Comparison of ENCODE assay signal across 11 cellular contexts in genomic region chr22:46650078-46650810, GRCh38. TPM values are rescaled to one million over a fixed set of nuclear protein-coding genes. Genes with fewer than 3 reads are reported as not detected.
DNase-seq lines count a peak whose midpoint lies in the region; ATAC-seq and TF ChIP-seq lines count a peak whose summit lies in the region.
"Had no signal": no experiment of that assay in that cellular context is flagged by ENCODE, and none has a peak within 500 bp of the region (broad histone marks: within the 10 kb centered on the region; RNA-seq: fewer than 3 reads in every experiment).

No MANE protein-coding gene starts in this region.

- H3K27me3 ChIP-seq in BLaER1 treated with 17β-estradiol and CSF1 and Interleukin-3, amounts not matched to agents 10 nM and 100 nM: peaks cover 0 to 14% (median 0%) of the 10 kb centered on the region in 11 experiments; a peak in 4 of 22 replicates
- no peaks in the 10 kb centered on the region for H3K27me3 ChIP-seq in PC-3 (ENCODE audit: low read length)
- no peaks in the 10 kb centered on the region for H3K27me3 ChIP-seq in cardiac muscle cell
- H3K27me3 ChIP-seq in psoas muscle (ENCODE audit: insufficient read depth in 3 of 3, low read length in 2 of 3): no peaks in the 10 kb centered on the region
- H3K27me3 ChIP-seq: neural progenitor cell had no signal

- H3K4me1 ChIP-seq in BLaER1 treated with 17β-estradiol and CSF1 and Interleukin-3, amounts not matched to agents 10 nM and 100 nM: peaks cover 51 to 90% (median 80%) of the 10 kb centered on the region in 10 experiments
- H3K4me1 ChIP-seq in PC-3 (ENCODE audit: insufficient read depth, low read length) (peaks cover 15% of the 10 kb centered on the region), cardiac muscle cell (ENCODE audit: low read depth) (peaks cover 37% of the 10 kb centered on the region), psoas muscle (peaks cover 49% of the 10 kb centered on the region)

- POLR2A ChIA-PET in PC-3 (lab: Charles Lee; ENCODE audit: unreplicated experiment): no interaction called here

- H3K9ac ChIP-seq in BLaER1 treated with 17β-estradiol and CSF1 and Interleukin-3, amounts not matched to agents 10 nM and 100 nM: peak overlapping the region in 10 of 11 experiments; percentile 25 to 57 (median 42); a peak in 16 of 22 replicates
- no peak overlapping the region for H3K9ac ChIP-seq in PC-3 (ENCODE audit: low read length)
- H3K9ac ChIP-seq: neural progenitor cell had no signal

- 43 to 53% (median 53%) methylated on average over 25 of the region's 25 CpGs for WGBS in psoas muscle, 3 donors

- DNase-seq in PC-3 (no peak), cardiac muscle cell (ENCODE audit: low read depth in 1 of 2, low spot score in 1 of 2) (peak in 1 of 2 donors; percentile 49), psoas muscle (no peak), NCI-H2081 treated with DMSO at 0.1 percent for 48 hours (lab: John Stamatoyannopoulos, UW) (no peak), NCI-H526 treated with DMSO at 0.1 percent for 48 hours (lab: John Stamatoyannopoulos, UW) (no peak), NCI-H2081 (lab: John Stamatoyannopoulos, UW) (no peak)
- no peak for DNase-seq in activated naive CD8-positive, alpha-beta T cell treated with anti-CD3 and anti-CD28 coated beads, Interleukin-2, amount 50 U/mL, for 24 hours
- DNase-seq: stimulated activated CD4-positive, alpha-beta T cell treated with anti-CD3 and anti-CD28 coated beads, Interleukin-12 subunit alpha, Interleukin-12 subunit beta, amount 100 ng/mL, for 4 hours had no signal

- peak overlapping the region; percentile 76 to 95 (median 89) for H3K4me2 ChIP-seq in BLaER1 treated with 17β-estradiol and CSF1 and Interleukin-3, amounts not matched to agents 10 nM and 100 nM
- H3K4me2 ChIP-seq in PC-3 (ENCODE audit: low read length): peak overlapping the region; percentile 49
- H3K4me2 ChIP-seq: neural progenitor cell had no signal

- H2AFZ ChIP-seq in PC-3 (ENCODE audit: low read length): no peak overlapping the region
- H2AFZ ChIP-seq: neural progenitor cell had no signal

- H3F3A ChIP-seq in PC-3 (ENCODE audit: low read length, unreplicated experiment): no peaks in the 10 kb centered on the region

- H3K36me3 Mint-ChIP-seq in activated naive CD8-positive, alpha-beta T cell treated with anti-CD3 and anti-CD28 coated beads, Interleukin-2, amount 50 U/mL, for 24 hours (ENCODE audit: low read depth): peaks cover 7% of the 10 kb centered on the region

- no TSS peak for BruUV-seq in PC-3 (replicated peaks; lab: Mats Ljungman, UMichigan)

- H3K9me3 Mint-ChIP-seq in activated naive CD8-positive, alpha-beta T cell treated with anti-CD3 and anti-CD28 coated beads, Interleukin-2, amount 50 U/mL, for 24 hours: no peaks in the 10 kb centered on the region
- H3K9me3 Mint-ChIP-seq: neural progenitor cell had no signal

- peaks cover 0 to 8% (median 0%) of the 10 kb centered on the region in 11 experiments; a peak in 3 of 22 replicates for H3K9me3 ChIP-seq in BLaER1 treated with 17β-estradiol and CSF1 and Interleukin-3, amounts not matched to agents 10 nM and 100 nM (replicated peaks in 1 of 11)
- H3K9me3 ChIP-seq in PC-3 (ENCODE audit: low read length): no peaks in the 10 kb centered on the region
- H3K9me3 ChIP-seq in cardiac muscle cell (ENCODE audit: low read depth): no peaks in the 10 kb centered on the region
- no peaks in the 10 kb centered on the region for H3K9me3 ChIP-seq in psoas muscle

- H3K9me2 ChIP-seq in PC-3 (replicated peaks; ENCODE audit: low read length): no peaks in the 10 kb centered on the region

- no peaks in the 10 kb centered on the region for H3K27me3 Mint-ChIP-seq in activated naive CD8-positive, alpha-beta T cell treated with anti-CD3 and anti-CD28 coated beads, Interleukin-2, amount 50 U/mL, for 24 hours

- H3K27ac Mint-ChIP-seq in activated naive CD8-positive, alpha-beta T cell treated with anti-CD3 and anti-CD28 coated beads, Interleukin-2, amount 50 U/mL, for 24 hours: no peak overlapping the region
- H3K27ac Mint-ChIP-seq: neural progenitor cell had no signal

- H3K27ac ChIP-seq in BLaER1 treated with 17β-estradiol and CSF1 and Interleukin-3, amounts not matched to agents 10 nM and 100 nM: peak overlapping the region in 8 of 11 experiments; percentile 18 to 58 (median 40); a peak in 15 of 22 replicates
- H3K27ac ChIP-seq in PC-3 (ENCODE audit: low read length): peak overlapping the region; percentile 57
- H3K27ac ChIP-seq in cardiac muscle cell: peak overlapping the region; percentile 82
- H3K27ac ChIP-seq in psoas muscle: peak overlapping the region; percentile 90
- H3K27ac ChIP-seq: neural progenitor cell had no signal

- no peaks in the 10 kb centered on the region for H3K79me2 ChIP-seq in PC-3 (ENCODE audit: low read length)

- H3K4me1 Mint-ChIP-seq in activated naive CD8-positive, alpha-beta T cell treated with anti-CD3 and anti-CD28 coated beads, Interleukin-2, amount 50 U/mL, for 24 hours: peaks cover 38% of the 10 kb centered on the region

- TF ChIP-seq CTCF in PC-3 (conservative IDR thresholded peaks at IDR 0.05; ENCODE audit: low read depth, low read length) (no peak), cardiac muscle cell (IDR thresholded peaks at IDR 0.05; ENCODE audit: low read depth, low read length) (no peak), psoas muscle (IDR thresholded peaks at IDR 0.05) (no peak)

- H3K4me3 Mint-ChIP-seq in activated naive CD8-positive, alpha-beta T cell treated with anti-CD3 and anti-CD28 coated beads, Interleukin-2, amount 50 U/mL, for 24 hours: no peak overlapping the region
- H3K4me3 Mint-ChIP-seq: neural progenitor cell had no signal

- CTCF ChIA-PET in PC-3 (lab: Charles Lee): no interaction called here

- intact Hi-C loops in PC-3 (cut with micrococcal nuclease) (no loop called here), psoas muscle (cut with DNase I) (no loop called here)

- peaks cover 63 to 96% (median 83%) of the 10 kb centered on the region in 11 experiments for H4K20me1 ChIP-seq in BLaER1 treated with 17β-estradiol and CSF1 and Interleukin-3, amounts not matched to agents 10 nM and 100 nM
- H4K20me1 ChIP-seq in PC-3 (ENCODE audit: low read length): no peaks in the 10 kb centered on the region

- ATAC-seq in PC-3: no peak
- ATAC-seq in psoas muscle: peak; percentile 24 to 80 (median 68)
- ATAC-seq in activated naive CD8-positive, alpha-beta T cell treated with anti-CD3 and anti-CD28 coated beads, Interleukin-2, amount 50 U/mL, for 24 hours: no peak
- ATAC-seq: activated CD4-positive, CD25-positive, alpha-beta regulatory T cell treated with anti-CD3 and anti-CD28 coated beads, Interleukin-2, amount 50 U/mL, for 24 hours had no signal

- H3K36me3 ChIP-seq in BLaER1 treated with 17β-estradiol and CSF1 and Interleukin-3, amounts not matched to agents 10 nM and 100 nM: peaks cover 5 to 26% (median 14%) of the 10 kb centered on the region in 11 experiments; a peak in 16 of 22 replicates
- H3K36me3 ChIP-seq in PC-3 (ENCODE audit: low read depth, low read length): no peaks in the 10 kb centered on the region
- no peaks in the 10 kb centered on the region for H3K36me3 ChIP-seq in cardiac muscle cell
- no peaks in the 10 kb centered on the region for H3K36me3 ChIP-seq in psoas muscle (ENCODE audit: insufficient read depth in 1 of 2, low read depth in 1 of 2)
- H3K36me3 ChIP-seq: neural progenitor cell had no signal

- peak overlapping the region in 4 of 10 experiments; percentile 4 to 42 (median 18); a peak in 2 of 20 replicates for H3K4me3 ChIP-seq in BLaER1 treated with 17β-estradiol and CSF1 and Interleukin-3, amounts not matched to agents 10 nM and 100 nM
- H3K4me3 ChIP-seq in PC-3 (ENCODE audit: low read length) (no peak overlapping the region), cardiac muscle cell (no peak overlapping the region), psoas muscle (peak overlapping the region; percentile 38)
- H3K4me3 ChIP-seq: neural progenitor cell had no signal

RNA-seq across cellular contexts. Expression of gene GRAMD4, which starts 30.1 kb away (rescaled TPM):
- total RNA-seq in PC-3 (2014; rRNA removed): 18.9 and 25.3 TPM in 2 replicates
- 49.3 and 79.3 TPM in 2 replicates for total RNA-seq in cardiac muscle cell
- 51.8 and 57.5 TPM in 2 replicates for polyA plus RNA-seq in cardiac muscle cell
- total RNA-seq in psoas muscle: 10 to 100 TPM; 17.8 to 39.3 (median 36.9) TPM
- polyA plus RNA-seq in psoas muscle: 10 to 100 TPM; 11.3 to 16.6 (median 11.3) TPM

Comparison
In these comparisons a context has a peak if more than half of its experiments do, and no peak if none do; other contexts are left out.
1. ATAC-seq: peak in psoas muscle (4 of 4); none in PC-3 (single experiment) and activated naive CD8-positive, alpha-beta T cell treated with anti-CD3 and anti-CD28 coated beads, Interleukin-2, amount 50 U/mL, for 24 hours (single experiment).
2. Peak in every context shown above with its lines, with median percentiles within 50 percentile points of each other: H3K27ac ChIP-seq.